27 cellular contexts compared by ENCODE assay signal in genomic region chr2:52918551-52918950, GRCh38.
DNase-seq lines count a peak whose midpoint lies in the region; ATAC-seq, FAIRE-seq and TF ChIP-seq lines count a peak whose summit lies in the region.
"Had no signal": no experiment of that assay in that cellular context is flagged by ENCODE, and none has a peak within 500 bp of the region (broad histone marks: within the 10 kb centered on the region; RNA-seq: fewer than 3 reads in every experiment).

No MANE protein-coding gene starts in this region.

- H3K9me3 ChIP-seq in breast epithelium: no peaks in the 10 kb centered on the region
- H3K9me3 ChIP-seq: ascending aorta, HAP-1, psoas muscle, suprapubic skin had no signal

- no peak for ATAC-seq in HG02970 (IDR thresholded peaks at IDR 0.05; ENCODE audit: low FRiP score, unreplicated experiment)
- ATAC-seq: esophagus mucosa, psoas muscle, SK-N-SH treated with all-trans-retinoic acid at 6 μM for 48 hours had no signal

- H3K36me3 ChIP-seq in breast epithelium: no peaks in the 10 kb centered on the region
- H3K36me3 ChIP-seq in bronchial epithelial cell (ENCODE audit: control insufficient read depth, insufficient read depth, low read length): no peaks in the 10 kb centered on the region
- H3K36me3 ChIP-seq: ascending aorta, HAP-1, suprapubic skin had no signal

- no peak overlapping the region for H3K4me3 Mint-ChIP-seq in MCF 10A (ENCODE audit: unreplicated experiment)
- H3K4me3 Mint-ChIP-seq: activated naive CD4-positive, alpha-beta T cell treated with anti-CD3 and anti-CD28 coated beads, Interleukin-2, amount 10 ng/mL, durations not matched to agents 7 days and 5 days; B cell; T-helper 2 cell treated with Interferon-gamma antibody and Interleukin-4, amounts not matched to agents 5 μg/mL and 100 μg/mL, for 36 hours had no signal

- H3K4me1 Mint-ChIP-seq in MCF 10A (ENCODE audit: insufficient read depth, unreplicated experiment): peaks cover 17% of the 10 kb centered on the region
- H3K4me1 Mint-ChIP-seq: activated naive CD4-positive, alpha-beta T cell treated with anti-CD3 and anti-CD28 coated beads, Interleukin-2, amount 10 ng/mL, durations not matched to agents 7 days and 5 days; B cell had no signal

- H3K27me3 Mint-ChIP-seq in MCF 10A (ENCODE audit: insufficient read depth, unreplicated experiment): no peaks in the 10 kb centered on the region
- H3K27me3 Mint-ChIP-seq: activated naive CD4-positive, alpha-beta T cell treated with anti-CD3 and anti-CD28 coated beads, Interleukin-2, amount 10 ng/mL, durations not matched to agents 7 days and 5 days; B cell had no signal

- no peaks in the 10 kb centered on the region for H3K36me3 Mint-ChIP-seq in MCF 10A (ENCODE audit: insufficient read depth, unreplicated experiment)
- H3K36me3 Mint-ChIP-seq: activated naive CD4-positive, alpha-beta T cell treated with anti-CD3 and anti-CD28 coated beads, Interleukin-2, amount 10 ng/mL, durations not matched to agents 7 days and 5 days had no signal

- BruUV-seq in MCF 10A (replicated peaks; lab: Mats Ljungman, UMichigan): no TSS peak

- no peak overlapping the region for H3K27ac ChIP-seq in breast epithelium
- H3K27ac ChIP-seq: 22Rv1, ascending aorta, HL-60, psoas muscle, skin epidermis, suprapubic skin had no signal

- TF ChIP-seq POLR2A in breast epithelium (IDR thresholded peaks at IDR 0.05): no peak

- H3K4me3 ChIP-seq in breast epithelium: no peak overlapping the region
- no peak overlapping the region for H3K4me3 ChIP-seq in bronchial epithelial cell (ENCODE audit: low read depth, low read length)
- H3K4me3 ChIP-seq: ascending aorta, HAP-1, psoas muscle, skin epidermis, suprapubic skin had no signal

- H3K27me3 ChIP-seq in breast epithelium (no peaks in the 10 kb centered on the region), bronchial epithelial cell (ENCODE audit: control insufficient read depth, insufficient read depth, low read length) (no peaks in the 10 kb centered on the region)
- H3K27me3 ChIP-seq: ascending aorta, suprapubic skin had no signal

- intact Hi-C loops in MCF 10A (cut with micrococcal nuclease) (no loop called here), breast epithelium (cut with DNase I; ENCODE audit: low total_unique reads) (no loop called here)

- no peak for FAIRE-seq in bronchial epithelial cell (lab: Jason Lieb, UNC)
- FAIRE-seq: colon, keratinocyte had no signal

- CTCF ChIA-PET in MCF 10A (lab: Yijun Ruan, JAX): interaction anchor here (0.9 kb wide), 1 partner anchor 101 kb away, joined by 3 read pairs; no protein-coding TSS in a partner anchor

- TF ChIP-seq CTCF in MCF 10A (IDR thresholded peaks at IDR 0.05; ENCODE audit: unreplicated experiment) (no peak), breast epithelium (IDR thresholded peaks at IDR 0.05) (no peak), bronchial epithelial cell (IDR thresholded peaks at IDR 0.05; ENCODE audit: insufficient read depth, low read length, severe bottlenecking) (no peak)

- POLR2A ChIA-PET in MCF 10A (lab: Yijun Ruan, JAX): no interaction called here

- H3K4me1 ChIP-seq in breast epithelium: no peaks in the 10 kb centered on the region
- H3K4me1 ChIP-seq: ascending aorta, HAP-1, psoas muscle, suprapubic skin had no signal

- H3K27ac Mint-ChIP-seq in MCF 10A (ENCODE audit: low read depth, unreplicated experiment): peak overlapping the region; percentile 6
- H3K27ac Mint-ChIP-seq: activated naive CD4-positive, alpha-beta T cell treated with anti-CD3 and anti-CD28 coated beads, Interleukin-2, amount 10 ng/mL, durations not matched to agents 7 days and 5 days; B cell; T-helper 2 cell treated with Interferon-gamma antibody and Interleukin-4, amounts not matched to agents 5 μg/mL and 100 μg/mL, for 36 hours had no signal

- no peaks in the 10 kb centered on the region for H3K9me3 Mint-ChIP-seq in MCF 10A (ENCODE audit: unreplicated experiment)
- H3K9me3 Mint-ChIP-seq: activated naive CD4-positive, alpha-beta T cell treated with anti-CD3 and anti-CD28 coated beads, Interleukin-2, amount 10 ng/mL, durations not matched to agents 7 days and 5 days had no signal

- peak; percentile 71 for DNase-seq in MCF 10A (ENCODE audit: unreplicated experiment)
- DNase-seq in breast epithelium (ENCODE audit: low spot score in 2 of 2): no peak
- peak; percentile 35 for DNase-seq in bronchial epithelial cell (ENCODE audit: low read depth)
- DNase-seq in iris pigment epithelial cell (ENCODE audit: low read depth): peak; percentile 89
- peak; percentile 53 for DNase-seq in stromal cell of bone marrow (ENCODE audit: low read depth)
- DNase-seq in activated naive CD4-positive, alpha-beta T cell treated with anti-CD3 and anti-CD28 coated beads, Interleukin-2, amount 50 U/mL, for 16 hours: no peak
- DNase-seq in NCI-H748 treated with DMSO at 0.1 percent for 48 hours (lab: John Stamatoyannopoulos, UW): no peak
- DNase-seq: activated naive CD4-positive, alpha-beta T cell treated with anti-CD3 and anti-CD28 coated beads, Interleukin-2, amount 10 ng/mL, durations not matched to agents 7 days and 5 days; effector memory CD4-positive, alpha-beta T cell; NCI-H1105 treated with DMSO at 0.1 percent for 48 hours; NCI-H2029; NCI-H2227 treated with DMSO at 0.1 percent for 48 hours; psoas muscle; stimulated activated CD4-positive, alpha-beta T cell treated with anti-CD3 and anti-CD28 coated beads, Interleukin-2, amount 100 ng/mL, for 24 hours had no signal

Comparison
In these comparisons a context has a peak if more than half of its experiments do, and no peak if none do; other contexts are left out.
1. DNase-seq: peak in MCF 10A (single experiment), bronchial epithelial cell (single experiment), iris pigment epithelial cell (single experiment) and stromal cell of bone marrow (single experiment); none in breast epithelium (0 of 2), activated naive CD4-positive, alpha-beta T cell treated with anti-CD3 and anti-CD28 coated beads, Interleukin-2, amount 50 U/mL, for 16 hours (single experiment) and NCI-H748 treated with DMSO at 0.1 percent for 48 hours (single experiment).